1 cellular context compared by ENCODE assay signal in the genomic region with DNA sequence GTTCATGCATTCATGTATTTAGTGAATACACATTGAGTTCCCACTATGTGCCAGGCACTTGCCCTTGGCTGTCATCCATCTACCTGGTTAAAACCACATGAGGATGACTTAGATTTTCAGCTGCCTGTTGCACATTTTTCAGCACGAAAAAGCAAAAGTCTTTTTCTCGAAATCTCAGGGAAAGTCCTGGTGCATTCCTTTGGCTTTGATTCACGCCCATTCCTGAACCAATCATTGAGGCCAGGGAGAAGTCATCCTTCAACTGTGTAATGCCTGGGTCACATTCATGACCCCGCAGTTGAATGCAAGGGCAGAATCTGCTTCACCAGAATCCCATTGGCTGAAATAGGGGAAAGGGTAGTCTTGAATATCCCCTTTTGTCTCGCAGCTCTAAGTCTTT.
TF ChIP-seq lines count a peak whose summit lies in the region.

No MANE protein-coding gene starts in this region.

TF ChIP-seq in WTC11, 78 proteins besides CTCF, POLR2A, EP300 and RAD21 (continued from another document):
- TF ChIP-seq, protein P1, sequence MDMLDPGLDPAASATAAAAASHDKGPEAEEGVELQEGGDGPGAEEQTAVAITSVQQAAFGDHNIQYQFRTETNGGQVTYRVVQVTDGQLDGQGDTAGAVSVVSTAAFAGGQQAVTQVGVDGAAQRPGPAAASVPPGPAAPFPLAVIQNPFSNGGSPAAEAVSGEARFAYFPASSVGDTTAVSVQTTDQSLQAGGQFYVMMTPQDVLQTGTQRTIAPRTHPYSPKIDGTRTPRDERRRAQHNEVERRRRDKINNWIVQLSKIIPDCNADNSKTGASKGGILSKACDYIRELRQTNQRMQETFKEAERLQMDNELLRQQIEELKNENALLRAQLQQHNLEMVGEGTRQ (CRISPR knock-in tag; IDR thresholded peaks at IDR 0.05), result no peak
- TF ChIP-seq, protein P2, sequence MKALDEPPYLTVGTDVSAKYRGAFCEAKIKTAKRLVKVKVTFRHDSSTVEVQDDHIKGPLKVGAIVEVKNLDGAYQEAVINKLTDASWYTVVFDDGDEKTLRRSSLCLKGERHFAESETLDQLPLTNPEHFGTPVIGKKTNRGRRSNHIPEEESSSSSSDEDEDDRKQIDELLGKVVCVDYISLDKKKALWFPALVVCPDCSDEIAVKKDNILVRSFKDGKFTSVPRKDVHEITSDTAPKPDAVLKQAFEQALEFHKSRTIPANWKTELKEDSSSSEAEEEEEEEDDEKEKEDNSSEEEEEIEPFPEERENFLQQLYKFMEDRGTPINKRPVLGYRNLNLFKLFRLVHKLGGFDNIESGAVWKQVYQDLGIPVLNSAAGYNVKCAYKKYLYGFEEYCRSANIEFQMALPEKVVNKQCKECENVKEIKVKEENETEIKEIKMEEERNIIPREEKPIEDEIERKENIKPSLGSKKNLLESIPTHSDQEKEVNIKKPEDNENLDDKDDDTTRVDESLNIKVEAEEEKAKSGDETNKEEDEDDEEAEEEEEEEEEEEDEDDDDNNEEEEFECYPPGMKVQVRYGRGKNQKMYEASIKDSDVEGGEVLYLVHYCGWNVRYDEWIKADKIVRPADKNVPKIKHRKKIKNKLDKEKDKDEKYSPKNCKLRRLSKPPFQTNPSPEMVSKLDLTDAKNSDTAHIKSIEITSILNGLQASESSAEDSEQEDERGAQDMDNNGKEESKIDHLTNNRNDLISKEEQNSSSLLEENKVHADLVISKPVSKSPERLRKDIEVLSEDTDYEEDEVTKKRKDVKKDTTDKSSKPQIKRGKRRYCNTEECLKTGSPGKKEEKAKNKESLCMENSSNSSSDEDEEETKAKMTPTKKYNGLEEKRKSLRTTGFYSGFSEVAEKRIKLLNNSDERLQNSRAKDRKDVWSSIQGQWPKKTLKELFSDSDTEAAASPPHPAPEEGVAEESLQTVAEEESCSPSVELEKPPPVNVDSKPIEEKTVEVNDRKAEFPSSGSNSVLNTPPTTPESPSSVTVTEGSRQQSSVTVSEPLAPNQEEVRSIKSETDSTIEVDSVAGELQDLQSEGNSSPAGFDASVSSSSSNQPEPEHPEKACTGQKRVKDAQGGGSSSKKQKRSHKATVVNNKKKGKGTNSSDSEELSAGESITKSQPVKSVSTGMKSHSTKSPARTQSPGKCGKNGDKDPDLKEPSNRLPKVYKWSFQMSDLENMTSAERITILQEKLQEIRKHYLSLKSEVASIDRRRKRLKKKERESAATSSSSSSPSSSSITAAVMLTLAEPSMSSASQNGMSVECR (CRISPR knock-in tag; IDR thresholded peaks at IDR 0.05; ENCODE audit: borderline replicate concordance), result no peak
- TF ChIP-seq RORB (CRISPR knock-in tag; IDR thresholded peaks at IDR 0.05) (no peak), NFYB (CRISPR knock-in tag; conservative IDR thresholded peaks at IDR 0.05; ENCODE audit: low read depth) (no peak)
- TF ChIP-seq, protein P3, sequence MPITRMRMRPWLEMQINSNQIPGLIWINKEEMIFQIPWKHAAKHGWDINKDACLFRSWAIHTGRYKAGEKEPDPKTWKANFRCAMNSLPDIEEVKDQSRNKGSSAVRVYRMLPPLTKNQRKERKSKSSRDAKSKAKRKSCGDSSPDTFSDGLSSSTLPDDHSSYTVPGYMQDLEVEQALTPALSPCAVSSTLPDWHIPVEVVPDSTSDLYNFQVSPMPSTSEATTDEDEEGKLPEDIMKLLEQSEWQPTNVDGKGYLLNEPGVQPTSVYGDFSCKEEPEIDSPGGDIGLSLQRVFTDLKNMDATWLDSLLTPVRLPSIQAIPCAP (CRISPR knock-in tag; IDR thresholded peaks at IDR 0.05), result no peak
- TF ChIP-seq, protein P4, sequence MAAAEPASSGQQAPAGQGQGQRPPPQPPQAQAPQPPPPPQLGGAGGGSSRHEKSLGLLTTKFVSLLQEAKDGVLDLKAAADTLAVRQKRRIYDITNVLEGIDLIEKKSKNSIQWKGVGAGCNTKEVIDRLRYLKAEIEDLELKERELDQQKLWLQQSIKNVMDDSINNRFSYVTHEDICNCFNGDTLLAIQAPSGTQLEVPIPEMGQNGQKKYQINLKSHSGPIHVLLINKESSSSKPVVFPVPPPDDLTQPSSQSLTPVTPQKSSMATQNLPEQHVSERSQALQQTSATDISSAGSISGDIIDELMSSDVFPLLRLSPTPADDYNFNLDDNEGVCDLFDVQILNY (CRISPR knock-in tag; IDR thresholded peaks at IDR 0.05), result no peak
- TF ChIP-seq, protein P5, sequence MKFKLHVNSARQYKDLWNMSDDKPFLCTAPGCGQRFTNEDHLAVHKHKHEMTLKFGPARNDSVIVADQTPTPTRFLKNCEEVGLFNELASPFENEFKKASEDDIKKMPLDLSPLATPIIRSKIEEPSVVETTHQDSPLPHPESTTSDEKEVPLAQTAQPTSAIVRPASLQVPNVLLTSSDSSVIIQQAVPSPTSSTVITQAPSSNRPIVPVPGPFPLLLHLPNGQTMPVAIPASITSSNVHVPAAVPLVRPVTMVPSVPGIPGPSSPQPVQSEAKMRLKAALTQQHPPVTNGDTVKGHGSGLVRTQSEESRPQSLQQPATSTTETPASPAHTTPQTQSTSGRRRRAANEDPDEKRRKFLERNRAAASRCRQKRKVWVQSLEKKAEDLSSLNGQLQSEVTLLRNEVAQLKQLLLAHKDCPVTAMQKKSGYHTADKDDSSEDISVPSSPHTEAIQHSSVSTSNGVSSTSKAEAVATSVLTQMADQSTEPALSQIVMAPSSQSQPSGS (CRISPR knock-in tag; IDR thresholded peaks at IDR 0.05; ENCODE audit: borderline replicate concordance, low read depth), result no peak
- TF ChIP-seq, protein P6, sequence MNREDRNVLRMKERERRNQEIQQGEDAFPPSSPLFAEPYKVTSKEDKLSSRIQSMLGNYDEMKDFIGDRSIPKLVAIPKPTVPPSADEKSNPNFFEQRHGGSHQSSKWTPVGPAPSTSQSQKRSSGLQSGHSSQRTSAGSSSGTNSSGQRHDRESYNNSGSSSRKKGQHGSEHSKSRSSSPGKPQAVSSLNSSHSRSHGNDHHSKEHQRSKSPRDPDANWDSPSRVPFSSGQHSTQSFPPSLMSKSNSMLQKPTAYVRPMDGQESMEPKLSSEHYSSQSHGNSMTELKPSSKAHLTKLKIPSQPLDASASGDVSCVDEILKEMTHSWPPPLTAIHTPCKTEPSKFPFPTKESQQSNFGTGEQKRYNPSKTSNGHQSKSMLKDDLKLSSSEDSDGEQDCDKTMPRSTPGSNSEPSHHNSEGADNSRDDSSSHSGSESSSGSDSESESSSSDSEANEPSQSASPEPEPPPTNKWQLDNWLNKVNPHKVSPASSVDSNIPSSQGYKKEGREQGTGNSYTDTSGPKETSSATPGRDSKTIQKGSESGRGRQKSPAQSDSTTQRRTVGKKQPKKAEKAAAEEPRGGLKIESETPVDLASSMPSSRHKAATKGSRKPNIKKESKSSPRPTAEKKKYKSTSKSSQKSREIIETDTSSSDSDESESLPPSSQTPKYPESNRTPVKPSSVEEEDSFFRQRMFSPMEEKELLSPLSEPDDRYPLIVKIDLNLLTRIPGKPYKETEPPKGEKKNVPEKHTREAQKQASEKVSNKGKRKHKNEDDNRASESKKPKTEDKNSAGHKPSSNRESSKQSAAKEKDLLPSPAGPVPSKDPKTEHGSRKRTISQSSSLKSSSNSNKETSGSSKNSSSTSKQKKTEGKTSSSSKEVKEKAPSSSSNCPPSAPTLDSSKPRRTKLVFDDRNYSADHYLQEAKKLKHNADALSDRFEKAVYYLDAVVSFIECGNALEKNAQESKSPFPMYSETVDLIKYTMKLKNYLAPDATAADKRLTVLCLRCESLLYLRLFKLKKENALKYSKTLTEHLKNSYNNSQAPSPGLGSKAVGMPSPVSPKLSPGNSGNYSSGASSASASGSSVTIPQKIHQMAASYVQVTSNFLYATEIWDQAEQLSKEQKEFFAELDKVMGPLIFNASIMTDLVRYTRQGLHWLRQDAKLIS (CRISPR knock-in tag; IDR thresholded peaks at IDR 0.05; ENCODE audit: borderline replicate concordance), result no peak
- TF ChIP-seq, protein P7, sequence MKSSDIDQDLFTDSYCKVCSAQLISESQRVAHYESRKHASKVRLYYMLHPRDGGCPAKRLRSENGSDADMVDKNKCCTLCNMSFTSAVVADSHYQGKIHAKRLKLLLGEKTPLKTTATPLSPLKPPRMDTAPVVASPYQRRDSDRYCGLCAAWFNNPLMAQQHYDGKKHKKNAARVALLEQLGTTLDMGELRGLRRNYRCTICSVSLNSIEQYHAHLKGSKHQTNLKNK (CRISPR knock-in tag; IDR thresholded peaks at IDR 0.05), result no peak
TF ChIP-seq in WTC11: peak in this region for 0.
